ENCODE assay signal across 9 cellular contexts in the genomic region with DNA sequence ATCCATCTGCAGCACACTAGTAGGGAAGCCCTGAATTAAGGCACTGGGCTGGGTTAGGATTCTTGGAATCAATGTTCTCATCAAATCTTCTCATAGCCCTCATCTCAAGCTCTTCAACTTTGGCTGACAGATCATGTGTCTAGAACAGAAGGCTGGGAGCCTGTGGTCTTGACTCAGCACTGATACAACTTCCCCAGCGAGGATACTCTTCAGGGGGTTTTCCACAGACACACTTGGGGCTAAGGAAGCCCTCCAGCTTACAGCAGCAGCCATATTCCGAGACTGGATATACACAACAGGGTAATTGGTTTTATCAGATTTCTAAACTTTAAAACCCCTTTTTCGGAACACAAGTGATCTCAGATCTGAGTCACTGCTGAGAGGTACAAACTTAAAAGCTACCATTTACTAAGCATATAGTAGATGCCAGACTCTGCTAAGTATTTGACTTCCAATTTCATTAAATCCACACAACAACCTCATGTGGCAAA. TPM values are rescaled to one million over a fixed set of nuclear protein-coding genes. Genes with fewer than 3 reads are reported as not detected.
DNase-seq lines count a peak whose midpoint lies in the region; ATAC-seq and TF ChIP-seq lines count a peak whose summit lies in the region.
"Had no signal": no experiment of that assay in that cellular context is flagged by ENCODE, and none has a peak within 500 bp of the region (broad histone marks: within the 10 kb centered on the region; RNA-seq: fewer than 3 reads in every experiment).

No MANE protein-coding gene starts in this region.

- H3K27me3 ChIP-seq in MG63 = no peaks in the 10 kb centered on the region
- H3K27me3 ChIP-seq in psoas muscle (ENCODE audit: insufficient read depth in 3 of 3, low read length in 2 of 3) = peaks cover 0 to 28% (median 3%) of the 10 kb centered on the region in 3 donors

- ATAC-seq in natural killer cell treated with Interleukin-12 subunit alpha and Interleukin-12 subunit beta and Interleukin-15 and Interleukin-18, amount 100 ng/mL, for 72 hours = peak; percentile 52 to 64
- no peak for ATAC-seq in psoas muscle
- no peak for ATAC-seq in GM19397 (IDR thresholded peaks at IDR 0.05; ENCODE audit: unreplicated experiment)

- H3K4me3 Mint-ChIP-seq in activated naive CD4-positive, alpha-beta T cell treated with anti-CD3 and anti-CD28 coated beads for 36 hours = peak overlapping the region; percentile 28
- H3K4me3 Mint-ChIP-seq in natural killer cell treated with Interleukin-12 subunit alpha and Interleukin-12 subunit beta and Interleukin-15 and Interleukin-18, amount 100 ng/mL, for 72 hours = peak overlapping the region; percentile 95

- no peaks in the 10 kb centered on the region for H3K9me3 Mint-ChIP-seq in activated naive CD4-positive, alpha-beta T cell treated with anti-CD3 and anti-CD28 coated beads for 36 hours
- H3K9me3 Mint-ChIP-seq in natural killer cell treated with Interleukin-12 subunit alpha and Interleukin-12 subunit beta and Interleukin-15 and Interleukin-18, amount 100 ng/mL, for 72 hours = no peaks in the 10 kb centered on the region

- H3K36me3 ChIP-seq in MG63 = no peaks in the 10 kb centered on the region
- no peaks in the 10 kb centered on the region for H3K36me3 ChIP-seq in psoas muscle (ENCODE audit: insufficient read depth in 1 of 2, low read depth in 1 of 2)

- peaks cover 26% of the 10 kb centered on the region for H3K4me1 ChIP-seq in psoas muscle

- no peaks in the 10 kb centered on the region for H3K36me3 Mint-ChIP-seq in activated naive CD4-positive, alpha-beta T cell treated with anti-CD3 and anti-CD28 coated beads for 36 hours (ENCODE audit: low read depth)
- H3K36me3 Mint-ChIP-seq in natural killer cell treated with Interleukin-12 subunit alpha and Interleukin-12 subunit beta and Interleukin-15 and Interleukin-18, amount 100 ng/mL, for 72 hours = no peaks in the 10 kb centered on the region

- peak overlapping the region; percentile 74 for H3K27ac Mint-ChIP-seq in activated naive CD4-positive, alpha-beta T cell treated with anti-CD3 and anti-CD28 coated beads for 36 hours
- peak overlapping the region; percentile 91 to 95 for H3K27ac Mint-ChIP-seq in natural killer cell treated with Interleukin-12 subunit alpha and Interleukin-12 subunit beta and Interleukin-15 and Interleukin-18, amount 100 ng/mL, for 72 hours

- no peak overlapping the region for H3K27ac ChIP-seq in psoas muscle

- peaks cover 60% of the 10 kb centered on the region for H3K4me1 Mint-ChIP-seq in activated naive CD4-positive, alpha-beta T cell treated with anti-CD3 and anti-CD28 coated beads for 36 hours (ENCODE audit: low read depth)
- H3K4me1 Mint-ChIP-seq in natural killer cell treated with Interleukin-12 subunit alpha and Interleukin-12 subunit beta and Interleukin-15 and Interleukin-18, amount 100 ng/mL, for 72 hours (ENCODE audit: low read depth in 2 of 2) = peaks cover 60 to 66% of the 10 kb centered on the region in 2 donors

- H3K4me3 ChIP-seq in AG10803 (ENCODE audit: low read length) = no peak overlapping the region; the same call in 1 of the 2 replicates
- H3K4me3 ChIP-seq in MG63 = no peak overlapping the region
- no peak overlapping the region for H3K4me3 ChIP-seq in psoas muscle

- TF ChIP-seq CTCF in AG10803 (conservative IDR thresholded peaks at IDR 0.05; ENCODE audit: low read length) (no peak), psoas muscle (IDR thresholded peaks at IDR 0.05) (no peak)

- intact Hi-C loops in activated naive CD4-positive, alpha-beta T cell treated with anti-CD3 and anti-CD28 coated beads for 36 hours (cut with micrococcal nuclease) = loop anchor here (1.0 to 5.0 kb wide), 3 partner anchors 32 to 336 kb away; partner anchors contain the start of gene SPATS2
- intact Hi-C loops in psoas muscle (cut with DNase I) = no loop called here

- 80 to 84% (median 83%) methylated on average over 3 of the region's 3 CpGs for WGBS in psoas muscle, 3 donors

- H3K27me3 Mint-ChIP-seq in activated naive CD4-positive, alpha-beta T cell treated with anti-CD3 and anti-CD28 coated beads for 36 hours (ENCODE audit: low read depth) = no peaks in the 10 kb centered on the region
- no peaks in the 10 kb centered on the region for H3K27me3 Mint-ChIP-seq in natural killer cell treated with Interleukin-12 subunit alpha and Interleukin-12 subunit beta and Interleukin-15 and Interleukin-18, amount 100 ng/mL, for 72 hours

- DNase-seq in AG10803 (ENCODE audit: low read depth) (peak; percentile 53), MG63 (peak; percentile 67), HEK293T (ENCODE audit: extremely low spot score) (no peak), psoas muscle (no peak), SK-N-DZ (ENCODE audit: low spot score) (no peak)
- peak; percentile 81 for DNase-seq in activated naive CD4-positive, alpha-beta T cell treated with anti-CD3 and anti-CD28 coated beads for 36 hours
- peak; percentile 86 for DNase-seq in natural killer cell treated with Interleukin-12 subunit alpha and Interleukin-12 subunit beta and Interleukin-15 and Interleukin-18, amount 100 ng/mL, for 72 hours (ENCODE audit: low spot score)
- DNase-seq: GF-D8 had no signal

- POLR2A ChIA-PET in HEK293T (lab: Yijun Ruan, JAX) = interaction anchor here (1.0 to 4.3 kb wide), 3 partner anchors 38 to 55 kb away, joined by 3 to 19 read pairs (median 5); partner anchors contain the start of gene TMBIM6

- H3K9me3 ChIP-seq in MG63 = no peaks in the 10 kb centered on the region
- H3K9me3 ChIP-seq in psoas muscle = no peaks in the 10 kb centered on the region

- CTCF ChIA-PET in activated naive CD4-positive, alpha-beta T cell treated with anti-CD3 and anti-CD28 coated beads for 36 hours (lab: Charles Lee) = interaction anchor here (0.7 to 17.1 kb wide), 17 partner anchors 11 to 82 kb away, joined by 3 to 450 read pairs (median 5); partner anchors contain the start of gene TMBIM6
- CTCF ChIA-PET in HEK293T (lab: Yijun Ruan, JAX) = interaction anchor here (0.8 to 1.1 kb wide), 4 partner anchors 13 to 356 kb away, joined by 3 to 4 read pairs (median 3); partner anchors contain the start of gene TMBIM6

TF ChIP-seq in HEK293T, 16 proteins besides CTCF, POLR2A, EP300 and RAD21:
- no peak for TF ChIP-seq TARDBP (IDR thresholded peaks at IDR 0.05)
- TF ChIP-seq L3MBTL2 (conservative IDR thresholded peaks at IDR 0.05) = no peak
- no peak for TF ChIP-seq NFRKB (IDR thresholded peaks at IDR 0.05)
- no peak for TF ChIP-seq SUZ12 (IDR thresholded peaks at IDR 0.05)
- TF ChIP-seq BHLHE40 (IDR thresholded peaks at IDR 0.05; ENCODE audit: borderline replicate concordance) = no peak
- TF ChIP-seq FOXA1 (IDR thresholded peaks at IDR 0.05) = no peak
- TF ChIP-seq FOXK2 (IDR thresholded peaks at IDR 0.05) = no peak
- TF ChIP-seq CTBP1 (IDR thresholded peaks at IDR 0.05; ENCODE audit: borderline replicate concordance) = no peak
- no peak for TF ChIP-seq PKNOX1 (IDR thresholded peaks at IDR 0.05)
- TF ChIP-seq HDGF (IDR thresholded peaks at IDR 0.05; ENCODE audit: borderline replicate concordance) = no peak
- no peak for TF ChIP-seq ARNT (IDR thresholded peaks at IDR 0.05)
- TF ChIP-seq SP1 (IDR thresholded peaks at IDR 0.05) = no peak

RNA-seq across cellular contexts. Expression of gene FMNL3, which starts 3.5 kb away (rescaled TPM):
- 8.8 and 12.8 TPM in 2 replicates for total RNA-seq in MG63 (2014; rRNA removed; shearing (Covaris generic); ENCODE audit: low replicate concordance)
- 10 to 100 TPM; 20.0 to 20.7 TPM for total RNA-seq in activated naive CD4-positive, alpha-beta T cell treated with anti-CD3 and anti-CD28 coated beads for 36 hours
- total RNA-seq in natural killer cell treated with Interleukin-12 subunit alpha and Interleukin-12 subunit beta and Interleukin-15 and Interleukin-18, amount 100 ng/mL, for 72 hours = 100 to 1,000 TPM in 1 of 2 donors, 10 to 100 TPM in 1; 86.9 to 123 TPM
- 10 to 100 TPM in 1 of 4 donors, 1 to 10 TPM in 3; 5.5 to 11.3 (median 7.8) TPM for total RNA-seq in psoas muscle
- 1 to 10 TPM; 1.5 to 3.2 (median 1.8) TPM for polyA plus RNA-seq in psoas muscle
- 9.6 and 14.1 TPM in 2 replicates for polyA plus RNA-seq in SK-N-DZ (2014; cell fraction: cytosol; rRNA removed)
- 18.7 and 25.6 TPM in 2 replicates for polyA plus RNA-seq in SK-N-DZ (2014; cell fraction: nucleus; rRNA removed)

RNA-seq across cellular contexts. Expression of gene TMBIM6, which starts 37.7 kb away (rescaled TPM):
- 260 and 282 TPM in 2 replicates for total RNA-seq in MG63 (2014; rRNA removed; shearing (Covaris generic); ENCODE audit: low replicate concordance)
- 100 to 1,000 TPM; 466 to 498 TPM for total RNA-seq in activated naive CD4-positive, alpha-beta T cell treated with anti-CD3 and anti-CD28 coated beads for 36 hours
- total RNA-seq in natural killer cell treated with Interleukin-12 subunit alpha and Interleukin-12 subunit beta and Interleukin-15 and Interleukin-18, amount 100 ng/mL, for 72 hours = 100 to 1,000 TPM; 357 to 452 TPM
- 100 to 1,000 TPM; 171 to 256 (median 241) TPM for total RNA-seq in psoas muscle
- polyA plus RNA-seq in psoas muscle = 100 to 1,000 TPM; 164 to 317 (median 250) TPM
- 235 and 245 TPM in 2 replicates for polyA plus RNA-seq in SK-N-DZ (2014; cell fraction: cytosol; rRNA removed)
- 116 and 133 TPM in 2 replicates for polyA plus RNA-seq in SK-N-DZ (2014; cell fraction: nucleus; rRNA removed)

Comparison
In these comparisons a context has a peak if more than half of its experiments do, and no peak if none do; other contexts are left out.
1. DNase-seq: peak in AG10803 (single experiment), MG63 (single experiment), activated naive CD4-positive, alpha-beta T cell treated with anti-CD3 and anti-CD28 coated beads for 36 hours (single experiment) and natural killer cell treated with Interleukin-12 subunit alpha and Interleukin-12 subunit beta and Interleukin-15 and Interleukin-18, amount 100 ng/mL, for 72 hours (single experiment); none in HEK293T (single experiment), psoas muscle (0 of 2) and SK-N-DZ (single experiment).
2. ATAC-seq: peak in natural killer cell treated with Interleukin-12 subunit alpha and Interleukin-12 subunit beta and Interleukin-15 and Interleukin-18, amount 100 ng/mL, for 72 hours (2 of 2); none in psoas muscle (0 of 4) and GM19397 (single experiment).